ENCODE assay signal across 1 cellular context in genomic region chr1:45018599-45019230, GRCh38.
TF ChIP-seq lines count a peak whose summit lies in the region.

No MANE protein-coding gene starts in this region.

TF ChIP-seq in SK-N-SH treated with all-trans-retinoic acid at 6 μM for 48 hours, 23 proteins besides CTCF, POLR2A, EP300 and RAD21 (continued from another document):
- TF ChIP-seq PATZ1 (CRISPR knock-in tag; IDR thresholded peaks at IDR 0.05; ENCODE audit: borderline replicate concordance) (no peak), CSDC2 (CRISPR knock-in tag; IDR thresholded peaks at IDR 0.05) (no peak), ESRRG (CRISPR knock-in tag; IDR thresholded peaks at IDR 0.05) (no peak), POU6F1 (CRISPR knock-in tag; IDR thresholded peaks at IDR 0.05; ENCODE audit: borderline replicate concordance, low read depth) (no peak), RARB (CRISPR knock-in tag; IDR thresholded peaks at IDR 0.05) (no peak)
